In genomic region chr10:9061871-9062270, GRCh38 we compare ENCODE assay signal across 8 cellular contexts.
"Had no signal": no experiment of that assay in that cellular context is flagged by ENCODE, and none has a peak within 500 bp of the region (broad histone marks: within the 10 kb centered on the region; RNA-seq: fewer than 3 reads in every experiment).

No MANE protein-coding gene starts in this region.

- H3K27ac ChIP-seq: HL-60, KMS-11 had no signal

- H3K27me3 Mint-ChIP-seq: IgD-negative memory B cell had no signal

- H3K4me3 Mint-ChIP-seq: IgD-negative memory B cell had no signal

- ATAC-seq: HepG2, K562 had no signal

- H3K4me3 ChIP-seq: K562 had no signal

- H3K4me1 Mint-ChIP-seq: IgD-negative memory B cell had no signal

- H3K36me3 Mint-ChIP-seq: IgD-negative memory B cell had no signal

- DNase-seq: IMR-90, KBM-7, KG1 had no signal

- H3K27ac Mint-ChIP-seq: IgD-negative memory B cell had no signal
